ENCODE assay signal across 19 cellular contexts in the genomic region with DNA sequence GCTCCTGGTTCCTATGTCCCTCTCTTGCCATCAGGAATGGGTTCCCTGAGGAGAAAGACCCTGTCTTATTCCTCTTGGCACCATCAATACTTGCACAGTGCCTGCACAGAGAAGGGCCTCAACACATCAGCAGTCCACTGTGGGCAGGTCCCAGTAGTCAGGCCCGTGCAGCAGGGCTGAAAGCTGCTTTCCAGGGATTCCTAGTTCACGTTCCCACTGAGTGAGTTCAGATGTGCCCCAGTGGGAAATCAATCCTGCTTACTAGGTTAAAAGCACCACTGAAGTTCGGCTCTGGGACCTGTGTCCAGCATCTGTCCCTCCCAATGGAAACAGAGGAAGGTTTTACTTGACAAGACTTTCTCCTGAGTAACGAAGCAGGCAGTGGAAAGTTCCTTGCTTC. TPM values are rescaled to one million over a fixed set of nuclear protein-coding genes. Genes with fewer than 3 reads are reported as not detected.
"Had no signal": no experiment of that assay in that cellular context is flagged by ENCODE, and none has a peak within 500 bp of the region (broad histone marks: within the 10 kb centered on the region; RNA-seq: fewer than 3 reads in every experiment).

No MANE protein-coding gene starts in this region.

- H3K9ac ChIP-seq: parathyroid adenoma had no signal

- H3K4me2 ChIP-seq: hepatocyte, smooth muscle cell had no signal

- DNase-seq: activated CD4-positive, alpha-beta memory T cell treated with anti-CD3 and anti-CD28 coated beads for 36 hours; activated CD4-positive, CD25-positive, alpha-beta regulatory T cell treated with anti-CD3 and anti-CD28 coated beads, Interleukin-2, amount 50 U/mL, for 72 hours; activated naive CD4-positive, alpha-beta T cell treated with anti-CD3 and anti-CD28 coated beads for 36 hours; activated T-cell treated with anti-CD3 and anti-CD28 coated beads, Interleukin-2, amount 50 U/mL, for 1 hour; amygdala; dermis blood vessel endothelial cell; effector memory CD4-positive, alpha-beta T cell; esophagus squamous epithelium; foreskin fibroblast; stimulated activated CD4-positive, alpha-beta T cell treated with anti-CD3 and anti-CD28 coated beads, Interleukin-4, amount 100 ng/mL, for 1 hour; stimulated activated naive CD8-positive, alpha-beta T cell treated with anti-CD3 and anti-CD28 coated beads, Interleukin-15, amount 100 ng/mL, for 72 hours had no signal

- H3K36me3 ChIP-seq: cardiac muscle cell had no signal

- ATAC-seq: stimulated activated naive CD8-positive, alpha-beta T cell treated with anti-CD3 and anti-CD28 coated beads, Interleukin-15, amount 100 ng/mL, for 72 hours had no signal

- H3K4me3 Mint-ChIP-seq: activated CD4-positive, alpha-beta memory T cell treated with anti-CD3 and anti-CD28 coated beads for 36 hours; activated naive CD4-positive, alpha-beta T cell treated with anti-CD3 and anti-CD28 coated beads for 36 hours; natural killer cell treated with Interleukin-12 subunit alpha and Interleukin-12 subunit beta and Interleukin-15 and Interleukin-18, amount 100 ng/mL, for 72 hours; type B pancreatic cell had no signal

- H3K9me3 Mint-ChIP-seq: activated CD4-positive, alpha-beta memory T cell treated with anti-CD3 and anti-CD28 coated beads for 36 hours; activated naive CD4-positive, alpha-beta T cell treated with anti-CD3 and anti-CD28 coated beads for 36 hours; natural killer cell treated with Interleukin-12 subunit alpha and Interleukin-12 subunit beta and Interleukin-15 and Interleukin-18, amount 100 ng/mL, for 72 hours; stimulated activated naive CD8-positive, alpha-beta T cell treated with anti-CD3 and anti-CD28 coated beads, Interleukin-15, amount 100 ng/mL, for 72 hours; type B pancreatic cell had no signal

- H3K4me1 ChIP-seq: parathyroid adenoma had no signal

- H3K27me3 Mint-ChIP-seq: activated CD4-positive, alpha-beta memory T cell treated with anti-CD3 and anti-CD28 coated beads for 36 hours; natural killer cell treated with Interleukin-12 subunit alpha and Interleukin-12 subunit beta and Interleukin-15 and Interleukin-18, amount 100 ng/mL, for 72 hours; stimulated activated naive CD8-positive, alpha-beta T cell treated with anti-CD3 and anti-CD28 coated beads, Interleukin-15, amount 100 ng/mL, for 72 hours; type B pancreatic cell had no signal

- H3K9me3 ChIP-seq: esophagus squamous epithelium, neutrophil had no signal

- H3K27ac Mint-ChIP-seq: type B pancreatic cell had no signal

- H3K27me3 ChIP-seq: cardiac muscle cell, esophagus squamous epithelium, hepatocyte, neutrophil had no signal

- H3K27ac ChIP-seq: cardiac muscle cell, esophagus squamous epithelium, hepatocyte, neutrophil, parathyroid adenoma had no signal

- H3K4me3 ChIP-seq: cardiac muscle cell, esophagus squamous epithelium, hepatocyte, smooth muscle cell had no signal

RNA-seq across cellular contexts. Expression of a gene that starts 45.3 kb away (rescaled TPM):
- polyA plus RNA-seq: cardiac muscle cell, endothelial cell of umbilical vein, hepatocyte, smooth muscle cell had no signal
